In the genomic region with DNA sequence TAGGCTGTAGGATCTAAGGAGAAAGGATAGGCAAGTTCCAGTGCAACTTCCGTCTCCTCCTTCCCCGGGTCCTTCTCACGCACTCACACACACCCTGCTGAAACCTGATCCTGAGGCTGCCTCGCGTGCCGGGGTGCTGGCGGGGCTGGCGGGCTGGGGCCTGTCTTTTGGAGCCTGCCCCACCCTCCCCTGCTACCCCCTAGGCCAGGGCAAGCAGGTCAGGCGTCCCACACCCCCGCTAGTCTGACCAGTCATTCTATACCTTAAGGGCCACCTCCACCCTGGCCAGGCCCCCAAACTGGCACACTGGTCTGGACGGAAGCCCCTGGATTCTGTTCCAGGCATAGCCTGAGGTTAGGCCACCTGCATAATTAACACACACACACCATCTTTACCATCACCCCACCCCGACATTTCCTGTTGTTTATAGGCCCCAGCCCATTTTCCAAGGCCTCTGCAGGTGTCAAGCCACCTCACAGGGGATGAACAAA, we compare ENCODE assay signal across 16 cellular contexts. TPM values are rescaled to one million over a fixed set of nuclear protein-coding genes. Genes with fewer than 3 reads are reported as not detected.
A peak's percentile ranks its signal among the peaks of the same experiment; 100 is the strongest.
DNase-seq lines count a peak whose midpoint lies in the region; ATAC-seq and TF ChIP-seq lines count a peak whose summit lies in the region.
"Had no signal": no experiment of that assay in that cellular context is flagged by ENCODE, and none has a peak within 500 bp of the region (broad histone marks: within the 10 kb centered on the region; RNA-seq: fewer than 3 reads in every experiment).

No MANE protein-coding gene starts in this region.

- H3K4me1 Mint-ChIP-seq in MCF 10A (ENCODE audit: insufficient read depth, unreplicated experiment) = no peaks in the 10 kb centered on the region

- no peak overlapping the region for H3K4me3 ChIP-seq in breast epithelium
- no peak overlapping the region for H3K4me3 ChIP-seq in SJCRH30
- H3K4me3 ChIP-seq in aorta (ENCODE audit: low read length in 2 of 2) = no peak overlapping the region
- H3K4me3 ChIP-seq: A549 had no signal

- no peak overlapping the region for H3K4me3 Mint-ChIP-seq in MCF 10A (ENCODE audit: unreplicated experiment)
- H3K4me3 Mint-ChIP-seq: CD8-positive, alpha-beta T cell had no signal

- H3K36me3 ChIP-seq in breast epithelium (no peaks in the 10 kb centered on the region), SJCRH30 (no peaks in the 10 kb centered on the region), aorta (ENCODE audit: control insufficient read depth in 1 of 2, insufficient read depth in 2 of 2, low read length in 1 of 2) (no peaks in the 10 kb centered on the region)

- H3K9me3 Mint-ChIP-seq in MCF 10A (ENCODE audit: unreplicated experiment) = no peaks in the 10 kb centered on the region
- H3K9me3 Mint-ChIP-seq: CD8-positive, alpha-beta T cell had no signal

- no peak overlapping the region for H3K27ac ChIP-seq in breast epithelium
- no peak overlapping the region for H3K27ac ChIP-seq in SJCRH30
- H3K27ac ChIP-seq in aorta (ENCODE audit: low read depth in 1 of 2, low read length in 2 of 2) = no peak overlapping the region
- H3K27ac ChIP-seq: A549, VCaP had no signal

- no peaks in the 10 kb centered on the region for H3K36me3 Mint-ChIP-seq in MCF 10A (ENCODE audit: insufficient read depth, unreplicated experiment)
- H3K36me3 Mint-ChIP-seq: CD8-positive, alpha-beta T cell had no signal

- H3K27me3 ChIP-seq in breast epithelium (no peaks in the 10 kb centered on the region), SJCRH30 (no peaks in the 10 kb centered on the region), aorta (ENCODE audit: control insufficient read depth in 1 of 2, insufficient read depth in 2 of 2, low read length in 1 of 2) (no peaks in the 10 kb centered on the region)

- H3K27me3 Mint-ChIP-seq in MCF 10A (ENCODE audit: insufficient read depth, unreplicated experiment) = no peaks in the 10 kb centered on the region

- peak; percentile 47 for ATAC-seq in aorta (ENCODE audit: low FRiP score)
- ATAC-seq: A549; CD8-positive, alpha-beta T cell; SK-N-SH treated with all-trans-retinoic acid at 6 μM for 48 hours had no signal

- no peak overlapping the region for H3K27ac Mint-ChIP-seq in MCF 10A (ENCODE audit: low read depth, unreplicated experiment)
- H3K27ac Mint-ChIP-seq: CD8-positive, alpha-beta T cell had no signal

- intact Hi-C loops in MCF 10A (cut with micrococcal nuclease) (no loop called here), breast epithelium (cut with DNase I; ENCODE audit: low total_unique reads) (no loop called here), aorta (cut with DNase I) (no loop called here)

- TF ChIP-seq CTCF in MCF 10A (IDR thresholded peaks at IDR 0.05; ENCODE audit: unreplicated experiment) = no peak
- no peak for TF ChIP-seq CTCF in breast epithelium (IDR thresholded peaks at IDR 0.05)

- POLR2A ChIA-PET in MCF 10A (lab: Yijun Ruan, JAX) = no interaction called here

- WGBS in aorta, 2 donors = 82 to 84% methylated on average over 10 to 12 of the region's 12 CpGs

- H3K4me1 ChIP-seq in breast epithelium = no peaks in the 10 kb centered on the region
- peaks cover 10% of the 10 kb centered on the region; the same call in 1 of the 2 replicates for H3K4me1 ChIP-seq in SJCRH30
- H3K4me1 ChIP-seq in aorta (ENCODE audit: control insufficient read depth in 1 of 2, insufficient read depth in 2 of 2, low read length in 2 of 2) = no peaks in the 10 kb centered on the region
- H3K4me1 ChIP-seq: A549 had no signal

- H3K9me3 ChIP-seq in breast epithelium (no peaks in the 10 kb centered on the region), SJCRH30 (replicated peaks) (no peaks in the 10 kb centered on the region), aorta (ENCODE audit: control insufficient read depth, low read length) (no peaks in the 10 kb centered on the region)
- H3K9me3 ChIP-seq: A549 had no signal

- CTCF ChIA-PET in MCF 10A (lab: Yijun Ruan, JAX) = interaction anchor here (0.9 kb wide), 1 partner anchor 49 kb away, joined by 8 read pairs; no protein-coding TSS in a partner anchor

- DNase-seq in MCF 10A (ENCODE audit: unreplicated experiment) (peak; percentile 29), breast epithelium (ENCODE audit: low spot score in 2 of 2) (no peak), SJCRH30 (peak; percentile 44 to 51), iPS-NIHi11 (ENCODE audit: low spot score) (peak; percentile 83), aorta (no peak), cerebellar nuclear complex (lab: John Stamatoyannopoulos, UW) (no peak)
- DNase-seq in activated CD4-positive, alpha-beta T cell treated with anti-CD3 and anti-CD28 coated beads for 48 hours = no peak
- no peak for DNase-seq in activated CD8-positive, alpha-beta memory T cell treated with anti-CD3 and anti-CD28 coated beads, Interleukin-2, amount 50 U/mL, for 48 hours
- DNase-seq: activated naive CD4-positive, alpha-beta T cell treated with anti-CD3 and anti-CD28 coated beads, Interleukin-2, amount 50 U/mL, for 16 hours; CD8-positive, alpha-beta T cell; GF-D8; occipital lobe had no signal

- no TSS peak for BruUV-seq in MCF 10A (replicated peaks; lab: Mats Ljungman, UMichigan)

- no peak for TF ChIP-seq POLR2A in breast epithelium (IDR thresholded peaks at IDR 0.05)

RNA-seq across cellular contexts. Expression of a gene that starts 48.2 kb away (rescaled TPM):
- 1.9 TPM in 2 replicates for total RNA-seq in MCF 10A (2022)
- 1 to 10 TPM in 2 of 3 donors, not detected in 1; 1.8 to 2.3 TPM for total RNA-seq in breast epithelium
- 2.8 and 3.0 TPM in 2 replicates for total RNA-seq in SJCRH30 (2014; rRNA removed; shearing (Covaris generic))
- 1 to 10 TPM; 1.8 to 4.9 TPM for total RNA-seq in aorta
- polyA plus RNA-seq in aorta = 1 to 10 TPM in 1 of 2 donors, not detected in 1; 2.1 TPM
- total RNA-seq: lung microvascular endothelial cell had no signal

Comparison
In these comparisons a context has a peak if more than half of its experiments do, and no peak if none do; other contexts are left out.
1. DNase-seq: peak in MCF 10A (single experiment), SJCRH30 (2 of 2) and iPS-NIHi11 (single experiment); none in breast epithelium (0 of 2), aorta (0 of 2), activated CD4-positive, alpha-beta T cell treated with anti-CD3 and anti-CD28 coated beads for 48 hours (single experiment), activated CD8-positive, alpha-beta memory T cell treated with anti-CD3 and anti-CD28 coated beads, Interleukin-2, amount 50 U/mL, for 48 hours (single experiment) and cerebellar nuclear complex (0 of 2).